ENCODE assay signal across 28 cellular contexts in genomic region chr16:12298285-12298684, GRCh38.
"Had no signal": no experiment of that assay in that cellular context is flagged by ENCODE, and none has a peak within 500 bp of the region (broad histone marks: within the 10 kb centered on the region; RNA-seq: fewer than 3 reads in every experiment).

No MANE protein-coding gene starts in this region.

- H3K27me3 ChIP-seq: colonic mucosa, dorsolateral prefrontal cortex, esophagus muscularis mucosa, esophagus squamous epithelium, foreskin keratinocyte, gastrocnemius medialis, gastroesophageal sphincter, heart left ventricle, heart right ventricle had no signal

- FAIRE-seq: colon, endometrium, endothelial cell of umbilical vein, frontal cortex had no signal

- H3K36me3 ChIP-seq: colonic mucosa, esophagus muscularis mucosa, gastrocnemius medialis, gastroesophageal sphincter had no signal

- H3K4me1 ChIP-seq: colonic mucosa, gastrocnemius medialis had no signal

- H3K9me3 ChIP-seq: colonic mucosa, esophagus muscularis mucosa, esophagus squamous epithelium, gastrocnemius medialis, gastroesophageal sphincter, heart left ventricle, heart right ventricle had no signal

- H3K4me3 ChIP-seq: colonic mucosa, coronary artery, dorsolateral prefrontal cortex, esophagus muscularis mucosa, esophagus squamous epithelium, gastrocnemius medialis, gastroesophageal sphincter, heart left ventricle, heart right ventricle had no signal

- H3K27ac ChIP-seq: colonic mucosa, coronary artery, dorsolateral prefrontal cortex, epithelial cell of prostate, esophagus muscularis mucosa, esophagus squamous epithelium, foreskin keratinocyte, gastrocnemius medialis, gastroesophageal sphincter, heart left ventricle, heart right ventricle had no signal

- ATAC-seq: effector memory CD8-positive, alpha-beta T cell; esophagus mucosa; foreskin keratinocyte; gastrocnemius medialis; gastroesophageal sphincter; heart left ventricle; heart right ventricle had no signal

- DNase-seq: colonic mucosa; cortex of kidney; dermis blood vessel endothelial cell; dorsolateral prefrontal cortex; effector CD4-positive, alpha-beta T cell; effector CD8-positive, alpha-beta T cell; effector memory CD4-positive, alpha-beta T cell; effector memory CD8-positive, alpha-beta T cell; endodermal cell; erythroblast; esophagus squamous epithelium; foreskin fibroblast; foreskin keratinocyte; foreskin melanocyte; gastrocnemius medialis; glutamatergic neuron; head of caudate nucleus; heart left ventricle; heart right ventricle had no signal
